Comparison of ENCODE assay signal across 20 cellular contexts in the genomic region with DNA sequence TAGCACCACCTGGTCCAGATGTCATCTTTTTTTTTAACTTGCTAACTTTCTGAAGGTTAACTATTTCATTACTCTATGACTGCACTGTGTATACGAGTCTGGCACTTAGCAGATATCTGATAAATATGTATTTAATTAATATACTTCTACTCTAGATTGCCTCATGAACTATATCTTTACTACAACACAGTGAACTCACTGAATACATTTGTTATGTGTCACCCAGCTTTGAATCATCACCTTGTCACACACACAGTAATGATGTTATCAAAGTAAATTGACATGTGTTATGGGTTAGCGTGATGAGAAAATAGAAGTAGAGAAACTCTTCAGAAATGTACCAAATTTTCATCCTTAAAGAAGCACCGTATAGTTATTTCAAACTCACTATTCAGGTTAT.
DNase-seq lines count a peak whose midpoint lies in the region; ATAC-seq, FAIRE-seq and TF ChIP-seq lines count a peak whose summit lies in the region.
"Had no signal": no experiment of that assay in that cellular context is flagged by ENCODE, and none has a peak within 500 bp of the region (broad histone marks: within the 10 kb centered on the region; RNA-seq: fewer than 3 reads in every experiment).

No MANE protein-coding gene starts in this region.

- peaks cover 6% of the 10 kb centered on the region for H3F3A ChIP-seq in PC-3 (ENCODE audit: low read length, unreplicated experiment)

- no peak overlapping the region for H3K9ac ChIP-seq in PC-3 (ENCODE audit: low read length)
- H3K9ac ChIP-seq in astrocyte (ENCODE audit: low read length) = no peak overlapping the region
- H3K9ac ChIP-seq: GM23248 had no signal

- H3K27me3 ChIP-seq in PC-3 (ENCODE audit: low read length) = no peaks in the 10 kb centered on the region
- H3K27me3 ChIP-seq in astrocyte (ENCODE audit: insufficient read depth, low read length) = no peaks in the 10 kb centered on the region
- no peaks in the 10 kb centered on the region for H3K27me3 ChIP-seq in CD4-positive, alpha-beta memory T cell (ENCODE audit: insufficient read depth, low read length)
- H3K27me3 ChIP-seq: Peyer's patch had no signal

- H3K4me1 ChIP-seq in PC-3 (ENCODE audit: insufficient read depth, low read length) = peaks cover 6% of the 10 kb centered on the region
- H3K4me1 ChIP-seq in astrocyte (ENCODE audit: insufficient read depth, low read length) = no peaks in the 10 kb centered on the region
- no peaks in the 10 kb centered on the region for H3K4me1 ChIP-seq in CD4-positive, alpha-beta memory T cell (ENCODE audit: insufficient read depth, low read length)
- H3K4me1 ChIP-seq: HAP-1, Peyer's patch had no signal

- H3K9me3 ChIP-seq in PC-3 (ENCODE audit: low read length) (no peaks in the 10 kb centered on the region), astrocyte (ENCODE audit: insufficient read depth, low read depth, low read length) (no peaks in the 10 kb centered on the region)
- H3K9me3 ChIP-seq in CD4-positive, alpha-beta memory T cell (ENCODE audit: control insufficient read depth in 1 of 2, low read length in 2 of 2) = no peaks in the 10 kb centered on the region
- H3K9me3 ChIP-seq: HAP-1, Peyer's patch had no signal

- TF ChIP-seq CTCF in PC-3 (conservative IDR thresholded peaks at IDR 0.05; ENCODE audit: low read depth, low read length) (no peak), astrocyte (IDR thresholded peaks at IDR 0.05; ENCODE audit: insufficient read depth, low read depth, low read length) (no peak)

- H3K9me3 Mint-ChIP-seq in astrocyte (ENCODE audit: unreplicated experiment) = no peaks in the 10 kb centered on the region
- H3K9me3 Mint-ChIP-seq in CD4-positive, alpha-beta memory T cell = peaks cover 0 to 13% (median 4%) of the 10 kb centered on the region in 8 donors

- no peak overlapping the region for H2AFZ ChIP-seq in PC-3 (ENCODE audit: low read length)
- no peak overlapping the region for H2AFZ ChIP-seq in astrocyte (ENCODE audit: low read depth, low read length)
- H2AFZ ChIP-seq: GM23248 had no signal

- H3K79me2 ChIP-seq in PC-3 (ENCODE audit: low read length) (no peaks in the 10 kb centered on the region), astrocyte (ENCODE audit: insufficient read depth, low read length) (no peaks in the 10 kb centered on the region)

- H3K27ac ChIP-seq in PC-3 (ENCODE audit: low read length) (no peak overlapping the region), astrocyte (ENCODE audit: low read depth, low read length) (no peak overlapping the region)
- no peak overlapping the region for H3K27ac ChIP-seq in CD4-positive, alpha-beta memory T cell (ENCODE audit: low read depth, low read length)
- H3K27ac ChIP-seq: GM23248, Peyer's patch had no signal

- H3K27me3 Mint-ChIP-seq in astrocyte (ENCODE audit: low read depth, unreplicated experiment) = no peaks in the 10 kb centered on the region
- no peaks in the 10 kb centered on the region for H3K27me3 Mint-ChIP-seq in CD4-positive, alpha-beta memory T cell

- H3K36me3 Mint-ChIP-seq in astrocyte (ENCODE audit: low read depth, unreplicated experiment) = no peaks in the 10 kb centered on the region
- H3K36me3 Mint-ChIP-seq in CD4-positive, alpha-beta memory T cell = no peaks in the 10 kb centered on the region

- no peak overlapping the region for H3K27ac Mint-ChIP-seq in astrocyte (ENCODE audit: unreplicated experiment)
- H3K27ac Mint-ChIP-seq in CD4-positive, alpha-beta memory T cell = no peak overlapping the region

- no peaks in the 10 kb centered on the region for H3K36me3 ChIP-seq in PC-3 (ENCODE audit: low read depth, low read length)
- H3K36me3 ChIP-seq in astrocyte (ENCODE audit: insufficient read depth, low read length) = no peaks in the 10 kb centered on the region
- H3K36me3 ChIP-seq in CD4-positive, alpha-beta memory T cell (ENCODE audit: insufficient read depth, low read length) = no peaks in the 10 kb centered on the region
- H3K36me3 ChIP-seq: HAP-1, Peyer's patch had no signal

- POLR2A ChIA-PET in PC-3 (lab: Charles Lee; ENCODE audit: unreplicated experiment) = no interaction called here
- POLR2A ChIA-PET in CD4-positive, alpha-beta memory T cell (lab: Charles Lee; ENCODE audit: partially characterized antibody) = no interaction called here

- H4K20me1 ChIP-seq in PC-3 (ENCODE audit: low read length) (no peaks in the 10 kb centered on the region), astrocyte (ENCODE audit: insufficient read depth, low read length) (no peaks in the 10 kb centered on the region)

- FAIRE-seq in astrocyte (lab: Jason Lieb, UNC) = no peak
- FAIRE-seq: D721Med had no signal

- intact Hi-C loops in PC-3 (cut with micrococcal nuclease) = no loop called here
- intact Hi-C loops in CD4-positive, alpha-beta memory T cell (cut with micrococcal nuclease) = no loop called here

- DNase-seq in ELR (ENCODE audit: low read depth) (peak; percentile 52), PC-3 (peak; percentile 77), astrocyte (ENCODE audit: low read depth) (peak; percentile 7), iris pigment epithelial cell (ENCODE audit: low read depth) (peak; percentile 12), T1000 (lab: John Stamatoyannopoulos, UW) (no peak)
- no peak for DNase-seq in CD4-positive, alpha-beta memory T cell
- DNase-seq: C1 segment of cervical spinal cord, GM23248, KBM-7, NCI-H1048, NCI-H1436, NCI-H2029 treated with DMSO at 0.1 percent for 48 hours, NCI-H446, NCI-H69, Peyer's patch, Right ventricle myocardium superior had no signal

- H3K4me3 ChIP-seq in PC-3 (ENCODE audit: low read length) (no peak overlapping the region), astrocyte (ENCODE audit: insufficient read depth, low read depth, low read length) (no peak overlapping the region)
- no peak overlapping the region for H3K4me3 ChIP-seq in CD4-positive, alpha-beta memory T cell (ENCODE audit: low read length in 2 of 2)
- H3K4me3 ChIP-seq: GM23248, HAP-1, Peyer's patch had no signal

- H3K4me1 Mint-ChIP-seq in astrocyte (ENCODE audit: low read depth, unreplicated experiment) = no peaks in the 10 kb centered on the region
- H3K4me1 Mint-ChIP-seq in CD4-positive, alpha-beta memory T cell = no peaks in the 10 kb centered on the region

- BruUV-seq in PC-3 (replicated peaks; lab: Mats Ljungman, UMichigan) = no TSS peak

- no peak overlapping the region for H3K4me3 Mint-ChIP-seq in astrocyte (ENCODE audit: unreplicated experiment)
- no peak overlapping the region for H3K4me3 Mint-ChIP-seq in CD4-positive, alpha-beta memory T cell

- no peaks in the 10 kb centered on the region; the same call in 1 of the 2 replicates for H3K9me2 ChIP-seq in PC-3 (replicated peaks; ENCODE audit: low read length)

- peak overlapping the region; percentile 17; the same call in 1 of the 2 replicates for H3K4me2 ChIP-seq in PC-3 (ENCODE audit: low read length)
- no peak overlapping the region for H3K4me2 ChIP-seq in astrocyte (ENCODE audit: low read length)

- CTCF ChIA-PET in PC-3 (lab: Charles Lee) = no interaction called here
- CTCF ChIA-PET in CD4-positive, alpha-beta memory T cell (lab: Charles Lee; ENCODE audit: partially characterized antibody) = no interaction called here

- peak; percentile 93 for ATAC-seq in PC-3
- no peak for ATAC-seq in HG03354 (IDR thresholded peaks at IDR 0.05; ENCODE audit: poor library complexity, severe bottlenecking, unreplicated experiment)
- ATAC-seq in HG02678 (IDR thresholded peaks at IDR 0.05; ENCODE audit: unreplicated experiment) = no peak

Comparison
In these comparisons a context has a peak if more than half of its experiments do, and no peak if none do; other contexts are left out.
1. DNase-seq: peak in ELR (single experiment), PC-3 (single experiment), astrocyte (single experiment) and iris pigment epithelial cell (single experiment); none in CD4-positive, alpha-beta memory T cell (0 of 5) and T1000 (single experiment).